In the genomic region with DNA sequence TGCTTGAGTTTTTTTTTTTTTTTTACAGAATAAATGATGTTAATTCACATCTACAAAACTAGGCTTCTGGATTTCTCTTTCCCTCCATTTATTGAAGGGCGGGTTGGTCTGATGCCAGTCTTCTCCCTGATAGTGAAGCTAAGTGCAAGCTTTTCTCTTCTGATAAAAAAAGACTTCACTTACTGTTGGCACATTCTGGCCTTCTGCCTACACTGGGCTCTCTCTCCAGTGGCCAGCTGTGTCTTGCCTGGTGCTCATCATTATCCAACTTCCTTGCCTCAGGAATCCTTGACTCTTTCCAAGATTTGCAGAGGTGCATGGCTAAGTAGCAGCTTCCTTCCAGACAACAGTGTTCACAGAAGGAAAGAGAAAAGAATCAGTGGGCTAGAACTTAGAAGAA, we compare ENCODE assay signal across 22 cellular contexts.
"Had no signal": no experiment of that assay in that cellular context is flagged by ENCODE, and none has a peak within 500 bp of the region (broad histone marks: within the 10 kb centered on the region; RNA-seq: fewer than 3 reads in every experiment).

No MANE protein-coding gene starts in this region.

- H3K9me3 Mint-ChIP-seq: activated CD8-positive, alpha-beta T cell treated with anti-CD3 and anti-CD28 coated beads for 36 hours; activated naive CD4-positive, alpha-beta T cell treated with anti-CD3 and anti-CD28 coated beads, Interleukin-2, amount 50 U/mL, for 72 hours; activated T-helper 2 cell treated with anti-CD3 and anti-CD28 coated beads, Interferon-gamma antibody, Interleukin-2, Interleukin-4, amounts not matched to agents 10 μg/mL and 5 μg/mL and 100 μg/mL, durations not matched to agents 14 hours and 24 hours and 36 hours; central memory CD8-positive, alpha-beta T cell; dendritic cell treated with granulocyte-macrophage colony-stimulating factor and Interleukin-4, amounts not matched to agents 40 ng/mL and 50 ng/mL, for 4 days; stimulated activated naive B cell treated with anti-CD40 and anti-IgM and Interleukin-4, amounts not matched to agents 10 μg/mL and 1 μg/mL and 100 μg/mL, for 72 hours had no signal

- H3K4me3 ChIP-seq: breast epithelium, left lung, lung, smooth muscle cell, stomach, transverse colon had no signal

- DNase-seq: activated CD4-positive, alpha-beta T cell treated with anti-CD3 and anti-CD28 coated beads, Interleukin-2, amount 10 ng/mL, durations not matched to agents 7 days and 5 days; activated CD4-positive, CD25-positive, alpha-beta regulatory T cell treated with anti-CD3 and anti-CD28 coated beads, Interleukin-2, amount 50 U/mL, for 72 hours; activated CD8-positive, alpha-beta T cell treated with anti-CD3 and anti-CD28 coated beads for 36 hours; activated T-cell treated with anti-CD3 and anti-CD28 coated beads, Interleukin-2, amount 50 U/mL, for 48 hours; endodermal cell; kidney glomerular epithelial cell; left lung; mesendoderm; stimulated activated CD4-positive, alpha-beta T cell treated with anti-CD3 and anti-CD28 coated beads, Interleukin-1b, Interleukin-23, amount 100 ng/mL, for 48 hours; stimulated activated CD4-positive, alpha-beta T cell treated with anti-CD3 and anti-CD28 coated beads, Interleukin-4, amount 100 ng/mL, for 4 hours; stimulated activated CD8-positive, alpha-beta memory T cell treated with anti-CD3 and anti-CD28 coated beads, Interleukin-4, amount 100 ng/mL, for 48 hours; stimulated activated naive B cell treated with anti-CD40 and anti-IgM and Interleukin-4, amounts not matched to agents 10 μg/mL and 1 μg/mL and 100 μg/mL, for 72 hours; stomach; transverse colon had no signal

- H3K9me3 ChIP-seq: breast epithelium, left lung, stomach, transverse colon had no signal

- H3K4me1 ChIP-seq: breast epithelium had no signal

- H3K4me3 Mint-ChIP-seq: activated CD4-positive, alpha-beta T cell treated with anti-CD3 and anti-CD28 coated beads, Interleukin-2, amount 10 ng/mL, durations not matched to agents 7 days and 5 days; activated CD8-positive, alpha-beta T cell treated with anti-CD3 and anti-CD28 coated beads for 36 hours; central memory CD8-positive, alpha-beta T cell; dendritic cell treated with granulocyte-macrophage colony-stimulating factor and Interleukin-4, amounts not matched to agents 40 ng/mL and 50 ng/mL, for 4 days; endodermal cell; nephron; stimulated activated naive B cell treated with anti-CD40 and anti-IgM and Interleukin-4, amounts not matched to agents 10 μg/mL and 1 μg/mL and 100 μg/mL, for 72 hours had no signal

- H3K27me3 ChIP-seq: breast epithelium, left lung, stomach, transverse colon had no signal

- H3K36me3 ChIP-seq: breast epithelium, left lung, stomach, transverse colon had no signal

- H3K4me1 Mint-ChIP-seq: endodermal cell had no signal

- H3K4me2 ChIP-seq: smooth muscle cell had no signal

- H3K27ac ChIP-seq: breast epithelium, left lung had no signal

- H3K27me3 Mint-ChIP-seq: activated CD4-positive, alpha-beta T cell treated with anti-CD3 and anti-CD28 coated beads, Interleukin-2, amount 10 ng/mL, durations not matched to agents 7 days and 5 days; activated CD8-positive, alpha-beta T cell treated with anti-CD3 and anti-CD28 coated beads for 36 hours; central memory CD8-positive, alpha-beta T cell; stimulated activated naive B cell treated with anti-CD40 and anti-IgM and Interleukin-4, amounts not matched to agents 10 μg/mL and 1 μg/mL and 100 μg/mL, for 72 hours had no signal

- H3K27ac Mint-ChIP-seq: activated CD4-positive, alpha-beta T cell treated with anti-CD3 and anti-CD28 coated beads, Interleukin-2, amount 10 ng/mL, durations not matched to agents 7 days and 5 days; activated CD8-positive, alpha-beta T cell treated with anti-CD3 and anti-CD28 coated beads for 36 hours; activated naive CD4-positive, alpha-beta T cell treated with anti-CD3 and anti-CD28 coated beads, Interleukin-2, amount 50 U/mL, for 72 hours; activated T-helper 2 cell treated with anti-CD3 and anti-CD28 coated beads, Interferon-gamma antibody, Interleukin-2, Interleukin-4, amounts not matched to agents 10 μg/mL and 5 μg/mL and 100 μg/mL, durations not matched to agents 14 hours and 24 hours and 36 hours; dendritic cell treated with granulocyte-macrophage colony-stimulating factor and Interleukin-4, amounts not matched to agents 40 ng/mL and 50 ng/mL, for 4 days; endodermal cell; nephron; stimulated activated naive B cell treated with anti-CD40 and anti-IgM and Interleukin-4, amounts not matched to agents 10 μg/mL and 1 μg/mL and 100 μg/mL, for 72 hours had no signal
